29 cellular contexts compared by ENCODE assay signal in the genomic region with DNA sequence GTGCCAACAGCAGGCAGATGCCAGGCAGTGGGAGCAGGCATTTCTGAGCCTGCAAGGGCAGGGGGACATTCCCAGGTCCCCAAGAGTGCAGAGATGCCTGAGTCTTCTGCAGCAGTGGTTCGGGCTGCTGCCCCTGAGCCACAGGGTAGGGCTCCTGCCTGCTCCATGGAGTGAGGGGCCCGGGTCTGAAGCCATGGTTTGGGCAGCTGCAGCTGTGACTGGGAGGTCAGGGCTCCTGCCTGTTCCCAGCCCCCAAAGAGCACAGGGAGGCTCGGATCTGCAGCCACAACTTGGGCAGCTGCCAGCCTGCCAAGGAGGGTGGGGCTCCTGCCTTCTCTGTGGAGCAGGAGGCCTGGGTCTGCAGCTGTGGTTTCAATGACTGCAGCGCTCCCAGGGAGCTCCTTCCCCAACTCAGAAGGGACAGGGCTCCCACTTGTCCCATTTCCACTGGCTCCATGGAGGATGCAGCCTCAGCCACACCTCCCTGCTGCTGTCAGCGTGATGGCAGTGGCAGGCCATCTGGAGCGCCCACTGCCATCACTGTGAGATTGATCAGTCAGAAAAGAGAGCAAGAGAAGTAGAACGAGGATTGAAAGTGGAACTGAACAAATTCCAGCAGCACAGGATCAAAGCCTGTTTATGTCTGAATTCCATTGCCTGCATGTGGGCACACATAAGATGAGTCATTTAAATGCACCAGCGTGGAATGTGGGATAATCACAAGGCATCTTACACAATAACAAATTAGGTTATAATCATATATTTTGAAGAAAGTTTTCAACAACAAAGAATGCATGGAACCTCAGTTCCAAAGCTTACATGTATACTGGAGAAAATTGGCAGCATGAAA.
A peak's percentile ranks its signal among the peaks of the same experiment; 100 is the strongest.
DNase-seq lines count a peak whose midpoint lies in the region; ATAC-seq and TF ChIP-seq lines count a peak whose summit lies in the region.
"Had no signal": no experiment of that assay in that cellular context is flagged by ENCODE, and none has a peak within 500 bp of the region (broad histone marks: within the 10 kb centered on the region; RNA-seq: fewer than 3 reads in every experiment).

No MANE protein-coding gene starts in this region.

- H3K27ac ChIP-seq in RWPE2 (ENCODE audit: poor library complexity, severe bottlenecking) (no peak overlapping the region), neural progenitor cell (no peak overlapping the region)
- H3K27ac ChIP-seq: ascending aorta, heart left ventricle, neutrophil, sigmoid colon, SK-N-MC, vagina had no signal

- ATAC-seq in RWPE2 (ENCODE audit: low read depth) (peak; percentile 27; the same call in 1 of the 3 replicates), HG03432 (IDR thresholded peaks at IDR 0.05; ENCODE audit: unreplicated experiment) (no peak)
- ATAC-seq: activated CD8-positive, alpha-beta T cell treated with anti-CD3 and anti-CD28 coated beads for 36 hours; activated naive CD4-positive, alpha-beta T cell treated with anti-CD3 and anti-CD28 coated beads, Interleukin-2, amount 50 U/mL, for 72 hours; GM23338; heart left ventricle; left colon; stimulated activated naive CD8-positive, alpha-beta T cell treated with anti-CD3 and anti-CD28 coated beads, Interleukin-15, Interleukin-2, amounts not matched to agents 100 U/mL and 50 U/mL, for 24 hours had no signal

- no peaks in the 10 kb centered on the region for H3K27me3 Mint-ChIP-seq in neural progenitor cell (ENCODE audit: insufficient read depth, low read depth)
- H3K27me3 Mint-ChIP-seq: activated CD8-positive, alpha-beta T cell treated with anti-CD3 and anti-CD28 coated beads for 36 hours; progenitor cell of endocrine pancreas had no signal

- DNase-seq in Ammon's horn (ENCODE audit: low spot score) (peak; percentile 9), RWPE2 (ENCODE audit: low spot score) (no peak), cortex of kidney (lab: John Stamatoyannopoulos, UW) (peak; percentile 3), neural progenitor cell (ENCODE audit: low spot score) (peak; percentile 1), activated gamma-delta T cell (lab: John Stamatoyannopoulos, UW) (no peak), germinal center (ENCODE audit: low spot score) (no peak), kidney glomerular epithelial cell (lab: John Stamatoyannopoulos, UW) (no peak)
- DNase-seq: activated CD4-positive, alpha-beta T cell treated with anti-CD3 and anti-CD28 coated beads for 1 hour; activated CD8-positive, alpha-beta T cell treated with anti-CD3 and anti-CD28 coated beads for 36 hours; cerebellar nuclear complex; left colon; NCI-H1048; NCI-H1694; NCI-H2171 treated with DMSO at 0.1 percent for 48 hours; NCI-H526; sigmoid colon; stimulated activated CD4-positive, alpha-beta T cell treated with anti-CD3 and anti-CD28 coated beads, Interleukin-15, amount 100 ng/mL, for 24 hours; stimulated activated naive CD8-positive, alpha-beta T cell treated with anti-CD3 and anti-CD28 coated beads, Interleukin-15, Interleukin-2, amounts not matched to agents 100 U/mL and 50 U/mL, for 24 hours; T-helper 2 cell had no signal

- TF ChIP-seq CTCF in RWPE2 (IDR thresholded peaks at IDR 0.05; ENCODE audit: poor library complexity, severe bottlenecking) (no peak), neural progenitor cell (IDR thresholded peaks at IDR 0.05) (no peak)

- H3K36me3 ChIP-seq in RWPE2 (ENCODE audit: low read depth) (no peaks in the 10 kb centered on the region), neural progenitor cell (no peaks in the 10 kb centered on the region)
- H3K36me3 ChIP-seq: ascending aorta, heart left ventricle, neutrophil, sigmoid colon, vagina had no signal

- H3K36me3 Mint-ChIP-seq in neural progenitor cell, result no peaks in the 10 kb centered on the region
- H3K36me3 Mint-ChIP-seq: activated naive CD4-positive, alpha-beta T cell treated with anti-CD3 and anti-CD28 coated beads, Interleukin-2, amount 50 U/mL, for 72 hours had no signal

- no peaks in the 10 kb centered on the region for H4K20me1 ChIP-seq in neural progenitor cell (ENCODE audit: low read depth)

- no peak overlapping the region for H3K27ac Mint-ChIP-seq in neural progenitor cell
- H3K27ac Mint-ChIP-seq: activated CD8-positive, alpha-beta T cell treated with anti-CD3 and anti-CD28 coated beads for 36 hours; activated naive CD4-positive, alpha-beta T cell treated with anti-CD3 and anti-CD28 coated beads, Interleukin-2, amount 50 U/mL, for 72 hours; activated T-helper 2 cell treated with anti-CD3 and anti-CD28 coated beads, Interferon-gamma antibody, Interleukin-2, Interleukin-4, amounts not matched to agents 10 μg/mL and 5 μg/mL and 100 μg/mL, durations not matched to agents 14 hours and 24 hours and 36 hours; GM23338; progenitor cell of endocrine pancreas had no signal

- H3K9ac ChIP-seq in neural progenitor cell, result no peak overlapping the region

- no peak overlapping the region for H3K4me2 ChIP-seq in neural progenitor cell
- H3K4me2 ChIP-seq: GM23338 had no signal

- H3K9me3 ChIP-seq in RWPE2 (ENCODE audit: severe bottlenecking) (no peaks in the 10 kb centered on the region), neural progenitor cell (ENCODE audit: low read depth) (no peaks in the 10 kb centered on the region)
- H3K9me3 ChIP-seq: ascending aorta, neutrophil, sigmoid colon, vagina had no signal

- no peak overlapping the region for H2AFZ ChIP-seq in neural progenitor cell (replicated peaks)
- H2AFZ ChIP-seq: GM23338 had no signal

- no peaks in the 10 kb centered on the region for H3K4me1 Mint-ChIP-seq in neural progenitor cell
- H3K4me1 Mint-ChIP-seq: GM23338 had no signal

- H3K4me3 ChIP-seq in RWPE2 (ENCODE audit: severe bottlenecking), result no peak overlapping the region
- H3K4me3 ChIP-seq in neural progenitor cell, result no peak overlapping the region
- H3K4me3 ChIP-seq: ascending aorta, GM23338, heart left ventricle, sigmoid colon, SK-N-MC, vagina had no signal

- no peak overlapping the region for H3K4me3 Mint-ChIP-seq in neural progenitor cell
- H3K4me3 Mint-ChIP-seq: activated CD8-positive, alpha-beta T cell treated with anti-CD3 and anti-CD28 coated beads for 36 hours; GM23338 had no signal

- H3K4me1 ChIP-seq in RWPE2 (ENCODE audit: insufficient read depth, poor library complexity, severe bottlenecking), result no peaks in the 10 kb centered on the region
- H3K4me1 ChIP-seq in neural progenitor cell, result no peaks in the 10 kb centered on the region
- H3K4me1 ChIP-seq: ascending aorta, heart left ventricle, sigmoid colon, vagina had no signal

- no peaks in the 10 kb centered on the region for H3F3A ChIP-seq in neural progenitor cell (ENCODE audit: low read depth)

- H3K27me3 ChIP-seq in RWPE2 (ENCODE audit: insufficient read depth, poor library complexity, severe bottlenecking), result no peaks in the 10 kb centered on the region
- H3K27me3 ChIP-seq in neural progenitor cell, result no peaks in the 10 kb centered on the region
- H3K27me3 ChIP-seq: ascending aorta, heart left ventricle, neutrophil, sigmoid colon, vagina had no signal

- H3K79me2 ChIP-seq in neural progenitor cell (ENCODE audit: low read depth), result no peaks in the 10 kb centered on the region

- H3K9me3 Mint-ChIP-seq in neural progenitor cell, result peaks cover 2% of the 10 kb centered on the region

Comparison
In these comparisons a context has a peak if more than half of its experiments do, and no peak if none do; other contexts are left out.
1. DNase-seq: peak in Ammon's horn (single experiment), cortex of kidney (single experiment) and neural progenitor cell (single experiment); none in RWPE2 (single experiment), activated gamma-delta T cell (single experiment), germinal center (single experiment) and kidney glomerular epithelial cell (single experiment).